In genomic region chr18:75525331-75525730, GRCh38 we compare ENCODE assay signal across 7 cellular contexts.
"Had no signal": no experiment of that assay in that cellular context is flagged by ENCODE, and none has a peak within 500 bp of the region (broad histone marks: within the 10 kb centered on the region; RNA-seq: fewer than 3 reads in every experiment).

No MANE protein-coding gene starts in this region.

- DNase-seq: H9, HCEC 1CT, IMR-90 had no signal

- H2AFZ ChIP-seq: GM23338 had no signal

- FAIRE-seq: H1, H54, HTR-8/SVneo had no signal

- H3K4me2 ChIP-seq: GM23338 had no signal

- H3K4me3 ChIP-seq: GM23338 had no signal
